In the genomic region with DNA sequence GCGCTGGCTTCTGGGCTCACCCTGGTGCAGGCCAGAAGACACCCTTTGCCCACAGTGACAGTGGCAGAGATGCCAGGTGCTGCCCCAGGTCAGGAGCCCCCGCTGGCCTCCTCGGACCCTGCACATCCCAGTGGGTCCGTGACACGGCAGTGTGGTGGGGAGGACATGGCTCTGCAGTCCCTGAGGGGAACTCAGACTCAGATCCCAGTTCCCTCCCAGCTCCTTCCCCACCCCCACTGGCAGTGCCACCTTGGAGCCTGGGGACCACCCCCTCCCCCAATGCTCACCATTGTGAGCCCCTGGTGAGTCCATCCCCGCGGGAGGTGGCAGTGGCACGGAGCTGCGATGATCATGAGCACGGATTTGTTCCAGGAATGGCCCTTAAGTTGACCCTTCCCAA, we compare ENCODE assay signal across 9 cellular contexts. TPM values are rescaled to one million over a fixed set of nuclear protein-coding genes. Genes with fewer than 3 reads are reported as not detected.
"Had no signal": no experiment of that assay in that cellular context is flagged by ENCODE, and none has a peak within 500 bp of the region (broad histone marks: within the 10 kb centered on the region; RNA-seq: fewer than 3 reads in every experiment).

No MANE protein-coding gene starts in this region.

- H3K4me3 Mint-ChIP-seq: GM23338, H9, IgD-negative memory B cell had no signal

- FAIRE-seq: H1, H54, HepG2 had no signal

- DNase-seq: H9, HCEC 1CT, KBM-7 had no signal

- H3K36me3 Mint-ChIP-seq: IgD-negative memory B cell had no signal

- H3K27me3 Mint-ChIP-seq: IgD-negative memory B cell had no signal

- H3K9me3 Mint-ChIP-seq: GM23338, H9, IgD-negative memory B cell had no signal

- H3K4me2 ChIP-seq: GM23338 had no signal

- H3K4me1 Mint-ChIP-seq: GM23338, H9 had no signal

- H3K27ac ChIP-seq: HL-60 had no signal

- H3K27ac Mint-ChIP-seq: GM23338, H9, IgD-negative memory B cell had no signal

- ATAC-seq: GM23338 had no signal

- H3K4me3 ChIP-seq: GM23338 had no signal

RNA-seq across cellular contexts. Expression of gene CCDC187, which starts 0.6 kb away (rescaled TPM):
- total RNA-seq: H1 had no signal
- polyA plus RNA-seq: GM23338 had no signal

RNA-seq across cellular contexts. Expression of gene GPSM1, which starts 22.9 kb away (rescaled TPM):
- polyA plus RNA-seq: IgD-negative memory B cell had no signal
